ENCODE assay signal across 28 cellular contexts in genomic region chr18:78729099-78729467, GRCh38.
"Had no signal": no experiment of that assay in that cellular context is flagged by ENCODE, and none has a peak within 500 bp of the region (broad histone marks: within the 10 kb centered on the region; RNA-seq: fewer than 3 reads in every experiment).

No MANE protein-coding gene starts in this region.

- H3K9me3 Mint-ChIP-seq: activated CD4-positive, alpha-beta memory T cell treated with anti-CD3 and anti-CD28 coated beads for 36 hours; activated naive CD8-positive, alpha-beta T cell treated with anti-CD3 and anti-CD28 coated beads for 36 hours; activated T-cell treated with anti-CD3 and anti-CD28 coated beads, Interleukin-2, amount 50 U/mL, for 4 hours; activated T-helper 1 cell treated with anti-CD3 and anti-CD28 coated beads, Interleukin-12 subunit alpha, Interleukin-12 subunit beta, Interleukin-2, Interleukin-4 antibody, amounts not matched to agents 30 ng/mL and 10 ng/mL and 1 ng/mL, durations not matched to agents 14 hours and 24 hours and 36 hours; T-helper 1 cell treated with Interleukin-12 subunit alpha and Interleukin-12 subunit beta and Interleukin-4 antibody, amounts not matched to agents 30 μg/mL and 1 μg/mL, for 36 hours; T-helper 2 cell treated with Interferon-gamma antibody and Interleukin-4, amounts not matched to agents 5 μg/mL and 100 μg/mL, for 36 hours had no signal

- H3K4me3 ChIP-seq: cardiac muscle cell, SJSA1 had no signal

- DNase-seq: activated CD4-positive, alpha-beta memory T cell treated with anti-CD3 and anti-CD28 coated beads for 36 hours; activated CD4-positive, alpha-beta T cell treated with anti-CD3 and anti-CD28 coated beads for 4 hours; activated CD4-positive, alpha-beta T cell treated with anti-CD3 and anti-CD28 coated beads, Interleukin-2, amount 50 U/mL, for 1 hour; activated CD8-positive, alpha-beta memory T cell treated with anti-CD3 and anti-CD28 coated beads, Interleukin-2, amount 50 U/mL, for 4 hours; activated naive CD4-positive, alpha-beta T cell; activated naive CD4-positive, alpha-beta T cell treated with anti-CD3 and anti-CD28 coated beads, Interleukin-2, amount 50 U/mL, for 16 hours; activated naive CD8-positive, alpha-beta T cell treated with anti-CD3 and anti-CD28 coated beads for 36 hours; activated T-cell treated with anti-CD3 and anti-CD28 coated beads for 4 hours; activated T-cell treated with anti-CD3 and anti-CD28 coated beads, Interleukin-2, amount 50 U/mL, for 4 hours; amniotic stem cell; brain microvascular endothelial cell; Karpas-422; KBM-7; NCI-H1105; NCI-H1417 treated with DMSO at 0.1 percent for 48 hours; NCI-H187 treated with DMSO at 0.1 percent for 48 hours; NCI-H2081; NCI-H345; NCI-H524 treated with DMSO at 0.1 percent for 48 hours; SHP77 treated with DMSO at 0.1 percent for 48 hours; SK-N-SH had no signal

- H3K27ac Mint-ChIP-seq: activated CD4-positive, alpha-beta memory T cell treated with anti-CD3 and anti-CD28 coated beads for 36 hours; activated naive CD8-positive, alpha-beta T cell treated with anti-CD3 and anti-CD28 coated beads for 36 hours; activated T-helper 1 cell treated with anti-CD3 and anti-CD28 coated beads, Interleukin-12 subunit alpha, Interleukin-12 subunit beta, Interleukin-2, Interleukin-4 antibody, amounts not matched to agents 30 ng/mL and 10 ng/mL and 1 ng/mL, durations not matched to agents 14 hours and 24 hours and 36 hours; T-helper 1 cell treated with Interleukin-12 subunit alpha and Interleukin-12 subunit beta and Interleukin-4 antibody, amounts not matched to agents 30 μg/mL and 1 μg/mL, for 36 hours; T-helper 2 cell treated with Interferon-gamma antibody and Interleukin-4, amounts not matched to agents 5 μg/mL and 100 μg/mL, for 36 hours had no signal

- H3K9ac ChIP-seq: SK-N-SH had no signal

- H3K27ac ChIP-seq: brain microvascular endothelial cell, cardiac muscle cell, SJSA1 had no signal

- ATAC-seq: activated CD4-positive, CD25-positive, alpha-beta regulatory T cell treated with anti-CD3 and anti-CD28 coated beads, Interleukin-2, amount 50 U/mL, for 24 hours; activated T-cell treated with anti-CD3 and anti-CD28 coated beads, Interleukin-2, amount 50 U/mL, for 4 hours; Panc1 had no signal

- H3K4me2 ChIP-seq: SK-N-SH had no signal

- H3K4me1 ChIP-seq: SJSA1 had no signal

- H3K36me3 Mint-ChIP-seq: activated CD4-positive, alpha-beta memory T cell treated with anti-CD3 and anti-CD28 coated beads for 36 hours; activated naive CD8-positive, alpha-beta T cell treated with anti-CD3 and anti-CD28 coated beads for 36 hours had no signal

- H3K36me3 ChIP-seq: brain microvascular endothelial cell, cardiac muscle cell, SJSA1 had no signal

- H3K4me3 Mint-ChIP-seq: activated CD4-positive, alpha-beta memory T cell treated with anti-CD3 and anti-CD28 coated beads for 36 hours; activated naive CD8-positive, alpha-beta T cell treated with anti-CD3 and anti-CD28 coated beads for 36 hours; activated T-cell treated with anti-CD3 and anti-CD28 coated beads, Interleukin-2, amount 50 U/mL, for 4 hours; activated T-helper 1 cell treated with anti-CD3 and anti-CD28 coated beads, Interleukin-12 subunit alpha, Interleukin-12 subunit beta, Interleukin-2, Interleukin-4 antibody, amounts not matched to agents 30 ng/mL and 10 ng/mL and 1 ng/mL, durations not matched to agents 14 hours and 24 hours and 36 hours; T-helper 1 cell treated with Interleukin-12 subunit alpha and Interleukin-12 subunit beta and Interleukin-4 antibody, amounts not matched to agents 30 μg/mL and 1 μg/mL, for 36 hours; T-helper 2 cell treated with Interferon-gamma antibody and Interleukin-4, amounts not matched to agents 5 μg/mL and 100 μg/mL, for 36 hours had no signal

- H3K27me3 ChIP-seq: brain microvascular endothelial cell, cardiac muscle cell, SJSA1 had no signal

- H3K27me3 Mint-ChIP-seq: activated CD4-positive, alpha-beta memory T cell treated with anti-CD3 and anti-CD28 coated beads for 36 hours; activated naive CD8-positive, alpha-beta T cell treated with anti-CD3 and anti-CD28 coated beads for 36 hours had no signal

- H3K9me3 ChIP-seq: SK-N-SH had no signal
